In the genomic region with DNA sequence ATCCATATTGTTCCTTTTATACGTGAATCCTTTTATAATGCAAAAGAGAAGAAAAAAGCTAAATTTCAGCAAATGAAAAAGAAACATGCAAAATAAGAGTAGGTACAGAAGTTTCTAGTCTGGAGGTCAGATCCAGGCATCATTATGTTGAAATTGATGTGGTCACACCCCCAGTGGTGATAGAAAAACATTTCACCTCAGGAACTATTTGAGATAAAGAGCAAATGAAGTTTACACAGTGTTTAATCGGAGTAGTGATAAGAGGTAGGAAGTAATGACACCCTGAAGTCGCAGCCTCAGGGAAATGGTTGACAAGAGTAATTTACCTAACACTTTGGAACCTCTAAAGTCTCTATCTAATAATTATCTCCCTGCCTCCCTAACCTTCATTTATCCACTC, we compare ENCODE assay signal across 2 cellular contexts.
TF ChIP-seq lines count a peak whose summit lies in the region.

No MANE protein-coding gene starts in this region.

TF ChIP-seq in SK-N-SH, 30 proteins besides CTCF, POLR2A, EP300 and RAD21:
- TF ChIP-seq GATA2 (CRISPR knock-in tag; IDR thresholded peaks at IDR 0.05) (no peak), MXI1 (IDR thresholded peaks at IDR 0.05; ENCODE audit: low read depth, low read length) (no peak), MEF2A (IDR thresholded peaks at IDR 0.05; ENCODE audit: borderline replicate concordance, low read depth) (no peak), NRF1 (IDR thresholded peaks at IDR 0.05; ENCODE audit: low read depth, low read length) (no peak), RFX5 (IDR thresholded peaks at IDR 0.05; ENCODE audit: low read length) (no peak), TEAD4 (IDR thresholded peaks at IDR 0.05; ENCODE audit: borderline replicate concordance, insufficient read depth) (no peak), ZBTB33 (IDR thresholded peaks at IDR 0.05; ENCODE audit: borderline replicate concordance, low read depth) (no peak)
- TF ChIP-seq, protein P1, sequence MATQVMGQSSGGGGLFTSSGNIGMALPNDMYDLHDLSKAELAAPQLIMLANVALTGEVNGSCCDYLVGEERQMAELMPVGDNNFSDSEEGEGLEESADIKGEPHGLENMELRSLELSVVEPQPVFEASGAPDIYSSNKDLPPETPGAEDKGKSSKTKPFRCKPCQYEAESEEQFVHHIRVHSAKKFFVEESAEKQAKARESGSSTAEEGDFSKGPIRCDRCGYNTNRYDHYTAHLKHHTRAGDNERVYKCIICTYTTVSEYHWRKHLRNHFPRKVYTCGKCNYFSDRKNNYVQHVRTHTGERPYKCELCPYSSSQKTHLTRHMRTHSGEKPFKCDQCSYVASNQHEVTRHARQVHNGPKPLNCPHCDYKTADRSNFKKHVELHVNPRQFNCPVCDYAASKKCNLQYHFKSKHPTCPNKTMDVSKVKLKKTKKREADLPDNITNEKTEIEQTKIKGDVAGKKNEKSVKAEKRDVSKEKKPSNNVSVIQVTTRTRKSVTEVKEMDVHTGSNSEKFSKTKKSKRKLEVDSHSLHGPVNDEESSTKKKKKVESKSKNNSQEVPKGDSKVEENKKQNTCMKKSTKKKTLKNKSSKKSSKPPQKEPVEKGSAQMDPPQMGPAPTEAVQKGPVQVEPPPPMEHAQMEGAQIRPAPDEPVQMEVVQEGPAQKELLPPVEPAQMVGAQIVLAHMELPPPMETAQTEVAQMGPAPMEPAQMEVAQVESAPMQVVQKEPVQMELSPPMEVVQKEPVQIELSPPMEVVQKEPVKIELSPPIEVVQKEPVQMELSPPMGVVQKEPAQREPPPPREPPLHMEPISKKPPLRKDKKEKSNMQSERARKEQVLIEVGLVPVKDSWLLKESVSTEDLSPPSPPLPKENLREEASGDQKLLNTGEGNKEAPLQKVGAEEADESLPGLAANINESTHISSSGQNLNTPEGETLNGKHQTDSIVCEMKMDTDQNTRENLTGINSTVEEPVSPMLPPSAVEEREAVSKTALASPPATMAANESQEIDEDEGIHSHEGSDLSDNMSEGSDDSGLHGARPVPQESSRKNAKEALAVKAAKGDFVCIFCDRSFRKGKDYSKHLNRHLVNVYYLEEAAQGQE (IDR thresholded peaks at IDR 0.05; ENCODE audit: low read depth, low read length): no peak
- TF ChIP-seq, protein P2, sequence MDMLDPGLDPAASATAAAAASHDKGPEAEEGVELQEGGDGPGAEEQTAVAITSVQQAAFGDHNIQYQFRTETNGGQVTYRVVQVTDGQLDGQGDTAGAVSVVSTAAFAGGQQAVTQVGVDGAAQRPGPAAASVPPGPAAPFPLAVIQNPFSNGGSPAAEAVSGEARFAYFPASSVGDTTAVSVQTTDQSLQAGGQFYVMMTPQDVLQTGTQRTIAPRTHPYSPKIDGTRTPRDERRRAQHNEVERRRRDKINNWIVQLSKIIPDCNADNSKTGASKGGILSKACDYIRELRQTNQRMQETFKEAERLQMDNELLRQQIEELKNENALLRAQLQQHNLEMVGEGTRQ (IDR thresholded peaks at IDR 0.05; ENCODE audit: borderline replicate concordance, low read depth, low read length): no peak
- TF ChIP-seq, protein P3, sequence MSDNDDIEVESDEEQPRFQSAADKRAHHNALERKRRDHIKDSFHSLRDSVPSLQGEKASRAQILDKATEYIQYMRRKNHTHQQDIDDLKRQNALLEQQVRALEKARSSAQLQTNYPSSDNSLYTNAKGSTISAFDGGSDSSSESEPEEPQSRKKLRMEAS (IDR thresholded peaks at IDR 0.05; ENCODE audit: low read depth): no peak

TF ChIP-seq in SK-N-SH treated with all-trans-retinoic acid at 6 μM for 48 hours, 23 proteins besides CTCF, POLR2A, EP300 and RAD21:
- no peak for TF ChIP-seq ZFP3 (CRISPR knock-in tag; IDR thresholded peaks at IDR 0.05)
- no peak for TF ChIP-seq OSR1 (CRISPR knock-in tag; IDR thresholded peaks at IDR 0.05)
- TF ChIP-seq TOX (CRISPR knock-in tag; IDR thresholded peaks at IDR 0.05; ENCODE audit: borderline replicate concordance): no peak
- no peak for TF ChIP-seq ZNF8 (CRISPR knock-in tag; IDR thresholded peaks at IDR 0.05)
